8 cellular contexts compared by ENCODE assay signal in the genomic region with DNA sequence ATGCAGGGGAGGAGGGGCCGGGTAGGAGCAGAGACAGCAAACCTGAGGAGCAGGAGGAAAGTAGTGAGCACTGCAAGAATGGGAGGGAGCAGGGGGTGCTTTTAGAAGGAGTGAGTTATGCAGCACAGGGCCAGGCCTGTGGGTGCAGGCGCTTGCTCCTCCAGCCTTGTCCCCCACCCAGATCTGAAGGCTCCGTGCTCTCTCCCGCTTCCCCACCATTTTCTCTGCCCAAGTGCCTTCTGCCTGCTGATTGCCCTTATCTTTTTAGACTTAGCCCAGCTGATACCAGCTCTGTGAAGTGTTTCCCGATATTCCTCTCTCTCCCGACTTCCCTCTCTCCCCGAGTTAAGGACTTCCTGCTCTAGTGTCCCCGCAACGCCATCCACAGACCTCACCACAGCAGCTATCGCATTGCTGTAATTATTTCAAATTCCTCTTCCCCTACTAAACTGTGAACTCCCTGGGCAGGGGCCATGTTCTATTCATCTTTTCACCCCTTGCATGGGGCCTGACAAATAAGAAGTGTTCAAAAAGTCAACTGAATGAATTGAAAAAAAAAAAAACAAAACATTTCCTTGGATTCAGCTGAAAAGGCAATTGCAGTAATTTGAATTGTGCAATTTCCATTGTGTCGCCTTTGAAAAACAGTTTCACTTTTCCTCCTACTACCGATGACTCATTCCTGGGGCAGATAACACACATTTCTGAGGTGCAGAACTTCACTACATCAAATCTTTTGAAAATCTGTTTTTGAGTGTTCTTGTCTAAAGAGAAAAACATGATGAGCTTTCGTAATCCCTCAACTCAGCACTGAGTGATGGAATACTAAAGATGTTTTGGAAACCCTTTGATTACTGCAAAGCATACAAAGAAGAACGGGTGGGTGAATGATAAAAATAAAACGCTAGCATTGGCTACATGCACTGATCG.
DNase-seq lines count a peak whose midpoint lies in the region; ATAC-seq, FAIRE-seq and TF ChIP-seq lines count a peak whose summit lies in the region.

No MANE protein-coding gene starts in this region.

- H3K27ac ChIP-seq in angular gyrus (ENCODE audit: low read depth, low read length), result peak overlapping the region; percentile 58
- H3K27ac ChIP-seq in gastrocnemius medialis, result peak overlapping the region in 1 of 4 donors; percentile 47

- no peak for FAIRE-seq in D721Med (lab: Jason Lieb, UNC)

- H3K9me3 ChIP-seq in ES-I3 (ENCODE audit: control insufficient read depth, insufficient read depth, low read length), result no peaks in the 10 kb centered on the region
- no peaks in the 10 kb centered on the region for H3K9me3 ChIP-seq in gastrocnemius medialis

- TF ChIP-seq POLR2A in gastrocnemius medialis (IDR thresholded peaks at IDR 0.05), result no peak

- H3K36me3 ChIP-seq in ES-I3 (ENCODE audit: insufficient read depth, low read length) (no peaks in the 10 kb centered on the region), gastrocnemius medialis (no peaks in the 10 kb centered on the region)

- no peaks in the 10 kb centered on the region for H3K27me3 ChIP-seq in gastrocnemius medialis

- ATAC-seq in gastrocnemius medialis, result peak; percentile 42 to 55

- peak overlapping the region; percentile 31 to 42 (median 40) for H3K4me3 ChIP-seq in gastrocnemius medialis

- H3K4me1 ChIP-seq in ES-I3 (ENCODE audit: insufficient read depth, low read length), result peaks cover 24% of the 10 kb centered on the region
- no peaks in the 10 kb centered on the region for H3K4me1 ChIP-seq in gastrocnemius medialis

- intact Hi-C loops in gastrocnemius medialis (cut with DNase I; ENCODE audit: low total_unique reads), result loop anchor here (2.0 kb wide), 1 partner anchor 137 kb away; no protein-coding TSS in a partner anchor

- DNase-seq in NCI-H748 treated with DMSO at 0.1 percent for 48 hours (lab: John Stamatoyannopoulos, UW) (peak; percentile 3), hepatic stellate cell (ENCODE audit: low spot score) (peak; percentile 34), gastrocnemius medialis (no peak), NCI-H524 (lab: John Stamatoyannopoulos, UW) (no peak), ecto neural progenitor cell (ENCODE audit: low spot score) (no peak), D721Med (ENCODE audit: insufficient read length, low spot score) (no peak)

- in situ Hi-C loops in gastrocnemius medialis (cut with MboI; ENCODE audit: low sequenced_read_pairs in 4 of 4), result loop anchor here in 1 of 4 donors (5.0 kb wide), 1 partner anchor 134 kb away; no protein-coding TSS in a partner anchor

- TF ChIP-seq CTCF in gastrocnemius medialis (IDR thresholded peaks at IDR 0.05 in 4 of 5, conservative IDR thresholded peaks at IDR 0.05 in 1 of 5) (no peak), D721Med (IDR thresholded peaks at IDR 0.05; ENCODE audit: insufficient read depth, missing control alignments) (no peak)

- peak overlapping the region; percentile 40; the same call in 1 of the 2 replicates for H3K9ac ChIP-seq in ES-I3 (ENCODE audit: low read depth, low read length)

Comparison
In these comparisons a context has a peak if more than half of its experiments do, and no peak if none do; other contexts are left out.
1. DNase-seq: peak in NCI-H748 treated with DMSO at 0.1 percent for 48 hours (single experiment) and hepatic stellate cell (single experiment); none in gastrocnemius medialis (0 of 2), NCI-H524 (0 of 2), ecto neural progenitor cell (single experiment) and D721Med (single experiment).